23 cellular contexts compared by ENCODE assay signal in genomic region chr2:48230834-48231233, GRCh38.
"Had no signal": no experiment of that assay in that cellular context is flagged by ENCODE, and none has a peak within 500 bp of the region (broad histone marks: within the 10 kb centered on the region; RNA-seq: fewer than 3 reads in every experiment).

No MANE protein-coding gene starts in this region.

- H3K27ac Mint-ChIP-seq: effector memory CD8-positive, alpha-beta T cell; endodermal cell; mesothelial cell of epicardium; naive B cell had no signal

- DNase-seq: effector CD8-positive, alpha-beta T cell; effector memory CD8-positive, alpha-beta T cell; endodermal cell; erythroblast; esophagus squamous epithelium; foreskin fibroblast; foreskin melanocyte; gastrocnemius medialis; glutamatergic neuron; head of caudate nucleus; heart right ventricle; hippocampal formation; left cardiac atrium; left lung; left ventricle myocardium superior; lower lobe of right lung; mesenchymal stem cell; mucosa of descending colon; naive B cell had no signal

- H3K4me3 Mint-ChIP-seq: effector memory CD8-positive, alpha-beta T cell; endodermal cell; mesothelial cell of epicardium; naive B cell had no signal

- H3K36me3 Mint-ChIP-seq: mesothelial cell of epicardium, naive B cell had no signal

- H3K4me1 Mint-ChIP-seq: endodermal cell had no signal

- ATAC-seq: effector memory CD8-positive, alpha-beta T cell; esophagus mucosa; gastrocnemius medialis; heart right ventricle; left cardiac atrium; left lung; left ventricle myocardium superior; lower lobe of right lung; mucosa of descending colon had no signal

- H3K27me3 Mint-ChIP-seq: effector memory CD8-positive, alpha-beta T cell; naive B cell had no signal

- H3K9me3 Mint-ChIP-seq: effector memory CD8-positive, alpha-beta T cell; endodermal cell; mesothelial cell of epicardium; naive B cell had no signal

- H3K27ac ChIP-seq: coronary artery, epithelial cell of prostate, esophagus squamous epithelium, gastrocnemius medialis, heart right ventricle, left lung, lower lobe of right lung had no signal
